In the genomic region with DNA sequence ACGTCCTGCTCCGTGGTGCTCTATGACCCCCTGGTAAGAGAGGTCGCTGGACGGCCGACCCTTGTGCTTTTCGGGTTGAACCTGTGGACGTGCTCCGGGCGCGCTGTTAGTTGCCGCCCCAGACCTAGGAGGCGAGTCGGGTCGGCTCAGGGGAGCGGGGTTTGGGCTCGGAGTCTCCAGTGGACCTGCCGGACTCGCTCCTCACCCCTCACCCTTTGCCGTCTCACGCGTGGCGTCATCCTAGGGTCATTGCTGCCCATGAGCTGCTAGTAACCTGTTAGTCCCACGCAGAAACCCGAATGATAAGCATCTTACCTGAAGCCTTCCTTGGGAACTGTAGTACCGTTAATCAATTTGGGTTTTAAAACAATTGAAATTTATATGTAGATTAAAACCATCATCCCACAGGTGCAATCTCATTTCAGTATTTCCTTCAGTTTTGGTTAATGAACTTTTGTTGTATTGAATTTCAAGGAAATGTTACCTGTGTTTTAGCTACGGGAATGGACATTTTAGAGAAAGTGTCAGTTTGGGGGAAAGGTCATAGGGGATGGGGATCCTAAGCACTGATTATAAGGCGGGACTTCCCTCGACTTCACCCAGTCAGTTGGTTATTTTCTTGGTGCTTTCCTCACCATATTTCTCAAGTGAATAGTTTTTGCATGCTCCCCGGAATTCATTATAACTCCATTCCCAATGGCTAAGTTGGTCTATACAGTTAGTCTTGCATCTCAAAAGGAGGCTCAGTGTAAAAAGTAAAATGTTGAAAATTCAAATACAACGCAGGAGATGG, we compare ENCODE assay signal across 8 cellular contexts. TPM values are rescaled to one million over a fixed set of nuclear protein-coding genes. Genes with fewer than 3 reads are reported as not detected.
A peak's percentile ranks its signal among the peaks of the same experiment; 100 is the strongest.
DNase-seq lines count a peak whose midpoint lies in the region; ATAC-seq and TF ChIP-seq lines count a peak whose summit lies in the region.

No MANE protein-coding gene starts in this region.

- H3K4ac ChIP-seq in mesendoderm (ENCODE audit: low read depth, low read length), result peak overlapping the region; percentile 8

- H3K36me3 ChIP-seq in Karpas-422 (ENCODE audit: insufficient read depth, low read length) (peaks cover 11% of the 10 kb centered on the region; the same call in 1 of the 2 replicates), mesendoderm (ENCODE audit: control insufficient read depth, insufficient read depth, low read length) (no peaks in the 10 kb centered on the region), aorta (ENCODE audit: control insufficient read depth in 1 of 2, insufficient read depth in 2 of 2, low read length in 1 of 2) (no peaks in the 10 kb centered on the region)

- H4K8ac ChIP-seq in mesendoderm (ENCODE audit: low read depth, low read length), result no peak overlapping the region

- H3K4me3 ChIP-seq in Karpas-422 (ENCODE audit: low read length), result peak overlapping the region; percentile 89
- H3K4me3 ChIP-seq in choroid plexus epithelial cell (ENCODE audit: low read depth, low read length), result peak overlapping the region; percentile 81
- H3K4me3 ChIP-seq in mesendoderm (ENCODE audit: low read length), result peak overlapping the region; percentile 76
- peak overlapping the region; percentile 46 to 71 for H3K4me3 ChIP-seq in aorta (ENCODE audit: low read length in 2 of 2)

- H2BK120ac ChIP-seq in mesendoderm (ENCODE audit: low read depth, low read length), result no peak overlapping the region

- H3K79me2 ChIP-seq in Karpas-422 (ENCODE audit: low read length), result peaks cover 92% of the 10 kb centered on the region
- H3K79me2 ChIP-seq in mesendoderm (ENCODE audit: control insufficient read depth, insufficient read depth, low read length), result peaks cover 38% of the 10 kb centered on the region

- H3K9me3 ChIP-seq in Karpas-422 (ENCODE audit: low read length) (no peaks in the 10 kb centered on the region), aorta (ENCODE audit: control insufficient read depth, low read length) (no peaks in the 10 kb centered on the region)

- H3K23ac ChIP-seq in mesendoderm (ENCODE audit: low read length), result no peak overlapping the region

- no CpG with 5 or more reads among the region's 30 CpGs for WGBS in mesendoderm (ENCODE audit: extremely low coverage, insufficient coverage, low lambda C conversion rate)
- 2 to 3% methylated on average over 30 of the region's 30 CpGs for WGBS in aorta, 2 donors

- H3K9ac ChIP-seq in Karpas-422 (ENCODE audit: low read length), result peak overlapping the region; percentile 95
- peak overlapping the region; percentile 82 for H3K9ac ChIP-seq in mesendoderm (ENCODE audit: low read length)

- no peak overlapping the region for H2BK5ac ChIP-seq in mesendoderm (ENCODE audit: low read length)

- peak; percentile 53 for DNase-seq in GM13977 (ENCODE audit: low spot score)
- peak; percentile 58 for DNase-seq in Karpas-422
- peak; percentile 8 for DNase-seq in choroid plexus epithelial cell (ENCODE audit: low read depth)
- no peak for DNase-seq in mesendoderm
- DNase-seq in aorta, result no peak
- DNase-seq in NOMO-1 treated with dmso at 0.1 percent for 144 hours (lab: John Stamatoyannopoulos, UW; ENCODE audit: unreplicated experiment), result no peak
- DNase-seq in T1000 (lab: John Stamatoyannopoulos, UW), result no peak

- H3K56ac ChIP-seq in mesendoderm (ENCODE audit: low read length), result peak overlapping the region; percentile 92

- H3K4me2 ChIP-seq in Karpas-422 (ENCODE audit: low read depth, low read length, poor library complexity, severe bottlenecking), result peak overlapping the region; percentile 85
- peak overlapping the region; percentile 39 for H3K4me2 ChIP-seq in mesendoderm (ENCODE audit: low read length)

- TF ChIP-seq CTCF in GM13977 (IDR thresholded peaks at IDR 0.05; ENCODE audit: extremely low read depth, insufficient read depth, missing control alignments) (no peak), choroid plexus epithelial cell (conservative IDR thresholded peaks at IDR 0.05; ENCODE audit: low read depth, low read length) (no peak)

- no peak overlapping the region for H2AK5ac ChIP-seq in mesendoderm (ENCODE audit: low read length)

- H2AFZ ChIP-seq in Karpas-422 (ENCODE audit: low read length), result peak overlapping the region; percentile 58; the same call in 1 of the 2 replicates

- H4K5ac ChIP-seq in mesendoderm (ENCODE audit: low read length), result no peak overlapping the region

- H3K27me3 ChIP-seq in Karpas-422 (ENCODE audit: low read length) (no peaks in the 10 kb centered on the region), mesendoderm (ENCODE audit: insufficient read depth, low read length, poor library complexity) (no peaks in the 10 kb centered on the region), aorta (ENCODE audit: control insufficient read depth in 1 of 2, insufficient read depth in 2 of 2, low read length in 1 of 2) (no peaks in the 10 kb centered on the region)

- peak overlapping the region; percentile 22; the same call in 1 of the 2 replicates for H3K27ac ChIP-seq in Karpas-422 (ENCODE audit: low read length)
- no peak overlapping the region for H3K27ac ChIP-seq in mesendoderm (ENCODE audit: low read depth, low read length)
- H3K27ac ChIP-seq in aorta (ENCODE audit: low read depth in 1 of 2, low read length in 2 of 2), result no peak overlapping the region

- H3K79me1 ChIP-seq in mesendoderm (ENCODE audit: low read length), result peaks cover 16% of the 10 kb centered on the region

- H2BK15ac ChIP-seq in mesendoderm (replicated peaks; ENCODE audit: low read depth), result no peak overlapping the region

- H3K9me2 ChIP-seq in Karpas-422 (replicated peaks; ENCODE audit: insufficient read depth, low read length), result no peaks in the 10 kb centered on the region

- in situ Hi-C loops in GM13977 (cut with MboI; ENCODE audit: low pct_unique_long_range_greater_than_20kb, low sequenced_read_pairs, unreplicated experiment), result no loop called here

- H3K4me1 ChIP-seq in Karpas-422 (ENCODE audit: low read length), result peaks cover 39% of the 10 kb centered on the region
- peaks cover 3% of the 10 kb centered on the region for H3K4me1 ChIP-seq in mesendoderm (ENCODE audit: control insufficient read depth, low read depth, low read length)
- H3K4me1 ChIP-seq in aorta (ENCODE audit: control insufficient read depth in 1 of 2, insufficient read depth in 2 of 2, low read length in 2 of 2), result peaks cover 0 to 2% of the 10 kb centered on the region in 2 donors

- no peak overlapping the region for H3K18ac ChIP-seq in mesendoderm (ENCODE audit: low read length)

- intact Hi-C loops in aorta (cut with DNase I), result loop anchor here in 1 of 2 donors (10.0 kb wide), 1 partner anchor 115 kb away; no protein-coding TSS in a partner anchor

- ATAC-seq in GM21786 (IDR thresholded peaks at IDR 0.05; ENCODE audit: unreplicated experiment), result peak; percentile 10
- no peak for ATAC-seq in aorta (ENCODE audit: low FRiP score)

- H4K20me1 ChIP-seq in Karpas-422 (ENCODE audit: insufficient read depth, low read depth, low read length), result peaks cover 6% of the 10 kb centered on the region

RNA-seq across cellular contexts. Expression of gene ELP2, which starts 0.5 kb away (rescaled TPM):
- 124 and 167 TPM in 2 replicates for total RNA-seq in Karpas-422 (2014; rRNA removed; shearing (Covaris generic); ENCODE audit: low replicate concordance)
- polyA plus RNA-seq in mesendoderm (2013, experiment 1 of 2), result 98.4 TPM
- 97.3 TPM for polyA plus RNA-seq in mesendoderm (2013, experiment 2 of 2)
- 10 to 100 TPM; 62.6 to 84.3 TPM for total RNA-seq in aorta
- polyA plus RNA-seq in aorta, result 10 to 100 TPM; 38.1 to 99.3 TPM

RNA-seq across cellular contexts. Expression of gene SLC39A6, which starts 1.1 kb away (rescaled TPM):
- 72.6 and 114 TPM in 2 replicates for total RNA-seq in Karpas-422 (2014; rRNA removed; shearing (Covaris generic); ENCODE audit: low replicate concordance)
- polyA plus RNA-seq in mesendoderm (2013, experiment 1 of 2), result 17.2 TPM
- polyA plus RNA-seq in mesendoderm (2013, experiment 2 of 2), result 18.0 TPM
- total RNA-seq in aorta, result 10 to 100 TPM; 29.6 to 39.4 TPM
- 10 to 100 TPM; 21.6 to 27.2 TPM for polyA plus RNA-seq in aorta

RNA-seq across cellular contexts. Expression of gene MOCOS, which starts 57.1 kb away (rescaled TPM):
- total RNA-seq in Karpas-422 (2014; rRNA removed; shearing (Covaris generic); ENCODE audit: low replicate concordance), result not detected in 2 replicates
- 1.1 TPM for polyA plus RNA-seq in mesendoderm (2013, experiment 1 of 2)
- polyA plus RNA-seq in mesendoderm (2013, experiment 2 of 2), result 1.2 TPM
- total RNA-seq in aorta, result 1 to 10 TPM; 1.7 to 4.4 TPM
- polyA plus RNA-seq in aorta, result 1 to 10 TPM in 1 of 2 donors, under 1 TPM in 1; 0.90 to 3.8 TPM

Comparison
In these comparisons a context has a peak if more than half of its experiments do, and no peak if none do; other contexts are left out.
1. DNase-seq: peak in GM13977 (single experiment), Karpas-422 (single experiment) and choroid plexus epithelial cell (single experiment); none in mesendoderm (single experiment), aorta (0 of 2), NOMO-1 treated with dmso at 0.1 percent for 144 hours (single experiment) and T1000 (single experiment).
2. Peak in every context shown above with its lines, with median percentiles within 50 percentile points of each other: H3K4me3 ChIP-seq.